ENCODE assay signal across 28 cellular contexts in the genomic region with DNA sequence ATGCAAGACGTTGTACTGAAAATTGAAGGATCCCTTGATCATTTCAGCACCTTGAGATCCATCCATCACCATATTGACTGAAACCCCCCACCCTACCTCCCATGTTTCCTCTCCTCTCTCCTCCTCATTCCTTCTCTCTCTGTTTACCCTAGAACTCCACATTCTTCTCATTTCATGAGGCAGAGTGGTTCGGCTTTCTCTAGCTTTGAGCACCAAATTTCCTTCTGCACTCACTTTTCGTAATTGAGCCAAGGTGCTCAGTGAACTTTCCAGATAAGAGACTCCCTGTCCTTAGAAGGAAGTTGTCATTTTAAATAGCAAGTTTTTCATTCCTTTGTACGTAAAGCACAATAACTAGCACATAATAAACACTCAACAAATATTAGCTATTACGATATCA.
"Had no signal": no experiment of that assay in that cellular context is flagged by ENCODE, and none has a peak within 500 bp of the region (broad histone marks: within the 10 kb centered on the region; RNA-seq: fewer than 3 reads in every experiment).

No MANE protein-coding gene starts in this region.

- H3K4me1 Mint-ChIP-seq: naive thymus-derived CD8-positive, alpha-beta T cell; stimulated activated naive B cell treated with anti-CD40 and anti-IgM and Interleukin-4, amounts not matched to agents 10 μg/mL and 1 μg/mL and 100 μg/mL, for 72 hours had no signal

- H3K27ac ChIP-seq: pancreas, prostate gland, skin epidermis, testis, tibial artery had no signal

- H3K4me3 ChIP-seq: pancreas, prostate gland, skin epidermis, stomach, testis, tibial artery had no signal

- H3K27ac Mint-ChIP-seq: nephron; stimulated activated naive B cell treated with anti-CD40 and anti-IgM and Interleukin-4, amounts not matched to agents 10 μg/mL and 1 μg/mL and 100 μg/mL, for 72 hours had no signal

- DNase-seq: head of caudate nucleus; hippocampal formation; kidney glomerular epithelial cell; left cardiac atrium; mammary epithelial cell; mesenchymal stem cell; naive thymus-derived CD8-positive, alpha-beta T cell; nucleus accumbens; pancreas; posterior cingulate gyrus; retina; right cardiac atrium; stimulated activated CD4-positive, alpha-beta T cell treated with anti-CD3 and anti-CD28 coated beads, Interleukin-12 subunit alpha, Interleukin-12 subunit beta, amount 100 ng/mL, for 4 hours; stimulated activated CD4-positive, alpha-beta T cell treated with anti-CD3 and anti-CD28 coated beads, Interleukin-15, amount 100 ng/mL, for 24 hours; stimulated activated CD4-positive, alpha-beta T cell treated with anti-CD3 and anti-CD28 coated beads, Interleukin-2, amount 100 ng/mL, for 24 hours; stimulated activated CD4-positive, alpha-beta T cell treated with anti-CD3 and anti-CD28 coated beads, Interleukin-4, amount 100 ng/mL, for 1 hour; stimulated activated naive B cell treated with anti-CD40 and anti-IgM and Interleukin-4, amounts not matched to agents 10 μg/mL and 1 μg/mL and 100 μg/mL, for 72 hours; stimulated activated naive CD8-positive, alpha-beta T cell treated with anti-CD3 and anti-CD28 coated beads, Interleukin-15, Interleukin-2, amounts not matched to agents 100 U/mL and 50 U/mL, for 24 hours; stomach; testis; tibial artery; trophoblast cell had no signal

- ATAC-seq: left cardiac atrium; left lobe of liver; naive thymus-derived CD8-positive, alpha-beta T cell; pancreas; right cardiac atrium; sciatic nerve; stimulated activated naive B cell treated with anti-CD40 and anti-IgM and Interleukin-4, amounts not matched to agents 10 μg/mL and 1 μg/mL and 100 μg/mL, for 72 hours; stimulated activated naive CD8-positive, alpha-beta T cell treated with anti-CD3 and anti-CD28 coated beads, Interleukin-15, Interleukin-2, amounts not matched to agents 100 U/mL and 50 U/mL, for 24 hours had no signal

- H3K36me3 ChIP-seq: pancreas, prostate gland, stomach, tibial artery had no signal

- H3K4me1 ChIP-seq: prostate gland, testis, tibial artery had no signal

- H3K4me3 Mint-ChIP-seq: naive thymus-derived CD8-positive, alpha-beta T cell; nephron; neural crest cell; stimulated activated naive B cell treated with anti-CD40 and anti-IgM and Interleukin-4, amounts not matched to agents 10 μg/mL and 1 μg/mL and 100 μg/mL, for 72 hours had no signal

- H3K27me3 ChIP-seq: pancreas, stomach, testis, tibial artery had no signal

- H3K9me3 Mint-ChIP-seq: nephron; neural crest cell; stimulated activated naive B cell treated with anti-CD40 and anti-IgM and Interleukin-4, amounts not matched to agents 10 μg/mL and 1 μg/mL and 100 μg/mL, for 72 hours had no signal

- H3K9me3 ChIP-seq: pancreas, prostate gland, stomach, testis, tibial artery had no signal

- H3K36me3 Mint-ChIP-seq: naive thymus-derived CD8-positive, alpha-beta T cell; stimulated activated naive B cell treated with anti-CD40 and anti-IgM and Interleukin-4, amounts not matched to agents 10 μg/mL and 1 μg/mL and 100 μg/mL, for 72 hours had no signal
